ENCODE assay signal across 1 cellular context in the genomic region with DNA sequence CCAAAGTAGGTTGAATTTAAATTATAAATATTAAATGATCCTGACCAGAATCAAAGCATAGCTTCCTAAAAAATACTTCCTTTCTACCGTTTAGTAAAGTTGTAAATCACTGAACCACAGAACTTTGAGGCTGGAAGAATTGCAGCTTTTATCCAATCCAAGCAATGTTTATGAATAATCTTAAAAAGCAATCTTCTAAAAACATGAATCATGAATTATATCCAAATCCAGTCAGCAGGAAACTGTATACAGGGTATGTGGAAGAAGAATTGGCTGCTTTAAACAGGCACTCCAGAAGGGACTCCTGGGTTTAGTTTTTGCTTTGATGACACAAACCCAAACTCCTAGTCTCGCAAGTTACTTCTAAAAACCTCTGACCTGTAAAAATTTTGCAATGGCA.
TF ChIP-seq lines count a peak whose summit lies in the region.

No MANE protein-coding gene starts in this region.

TF ChIP-seq in SK-N-SH, 30 proteins besides CTCF, POLR2A, EP300 and RAD21 (continued from another document):
- TF ChIP-seq, protein P1, sequence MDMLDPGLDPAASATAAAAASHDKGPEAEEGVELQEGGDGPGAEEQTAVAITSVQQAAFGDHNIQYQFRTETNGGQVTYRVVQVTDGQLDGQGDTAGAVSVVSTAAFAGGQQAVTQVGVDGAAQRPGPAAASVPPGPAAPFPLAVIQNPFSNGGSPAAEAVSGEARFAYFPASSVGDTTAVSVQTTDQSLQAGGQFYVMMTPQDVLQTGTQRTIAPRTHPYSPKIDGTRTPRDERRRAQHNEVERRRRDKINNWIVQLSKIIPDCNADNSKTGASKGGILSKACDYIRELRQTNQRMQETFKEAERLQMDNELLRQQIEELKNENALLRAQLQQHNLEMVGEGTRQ (IDR thresholded peaks at IDR 0.05; ENCODE audit: borderline replicate concordance, low read depth, low read length) = no peak
- no peak for TF ChIP-seq RFX5 (IDR thresholded peaks at IDR 0.05; ENCODE audit: low read length)
- TF ChIP-seq ELF1 (IDR thresholded peaks at IDR 0.05) = no peak
- TF ChIP-seq, protein P2, sequence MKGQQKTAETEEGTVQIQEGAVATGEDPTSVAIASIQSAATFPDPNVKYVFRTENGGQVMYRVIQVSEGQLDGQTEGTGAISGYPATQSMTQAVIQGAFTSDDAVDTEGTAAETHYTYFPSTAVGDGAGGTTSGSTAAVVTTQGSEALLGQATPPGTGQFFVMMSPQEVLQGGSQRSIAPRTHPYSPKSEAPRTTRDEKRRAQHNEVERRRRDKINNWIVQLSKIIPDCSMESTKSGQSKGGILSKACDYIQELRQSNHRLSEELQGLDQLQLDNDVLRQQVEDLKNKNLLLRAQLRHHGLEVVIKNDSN (IDR thresholded peaks at IDR 0.05; ENCODE audit: borderline replicate concordance, low read depth) = no peak
- TF ChIP-seq MEF2A (IDR thresholded peaks at IDR 0.05; ENCODE audit: borderline replicate concordance, low read depth) = no peak
- no peak for TF ChIP-seq RXRA (IDR thresholded peaks at IDR 0.05; ENCODE audit: borderline replicate concordance, low read depth)
- TF ChIP-seq NFIC (IDR thresholded peaks at IDR 0.05; ENCODE audit: borderline replicate concordance) = no peak
- TF ChIP-seq FOXJ3 (CRISPR knock-in tag; IDR thresholded peaks at IDR 0.05) = no peak
- TF ChIP-seq SMC3 (IDR thresholded peaks at IDR 0.05; ENCODE audit: low read depth, low read length) = no peak
- TF ChIP-seq GABPA (IDR thresholded peaks at IDR 0.05; ENCODE audit: low read depth) = no peak
- TF ChIP-seq NRF1 (IDR thresholded peaks at IDR 0.05; ENCODE audit: low read depth, low read length) = no peak
- TF ChIP-seq, protein P3, sequence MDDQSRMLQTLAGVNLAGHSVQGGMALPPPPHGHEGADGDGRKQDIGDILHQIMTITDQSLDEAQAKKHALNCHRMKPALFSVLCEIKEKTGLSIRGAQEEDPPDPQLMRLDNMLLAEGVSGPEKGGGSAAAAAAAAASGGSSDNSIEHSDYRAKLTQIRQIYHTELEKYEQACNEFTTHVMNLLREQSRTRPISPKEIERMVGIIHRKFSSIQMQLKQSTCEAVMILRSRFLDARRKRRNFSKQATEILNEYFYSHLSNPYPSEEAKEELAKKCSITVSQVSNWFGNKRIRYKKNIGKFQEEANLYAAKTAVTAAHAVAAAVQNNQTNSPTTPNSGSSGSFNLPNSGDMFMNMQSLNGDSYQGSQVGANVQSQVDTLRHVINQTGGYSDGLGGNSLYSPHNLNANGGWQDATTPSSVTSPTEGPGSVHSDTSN (IDR thresholded peaks at IDR 0.05) = peak; percentile 54; the same call in 1 of the 2 replicates
TF ChIP-seq in SK-N-SH: peak in this region for 4.
